ENCODE assay signal across 11 cellular contexts in the genomic region with DNA sequence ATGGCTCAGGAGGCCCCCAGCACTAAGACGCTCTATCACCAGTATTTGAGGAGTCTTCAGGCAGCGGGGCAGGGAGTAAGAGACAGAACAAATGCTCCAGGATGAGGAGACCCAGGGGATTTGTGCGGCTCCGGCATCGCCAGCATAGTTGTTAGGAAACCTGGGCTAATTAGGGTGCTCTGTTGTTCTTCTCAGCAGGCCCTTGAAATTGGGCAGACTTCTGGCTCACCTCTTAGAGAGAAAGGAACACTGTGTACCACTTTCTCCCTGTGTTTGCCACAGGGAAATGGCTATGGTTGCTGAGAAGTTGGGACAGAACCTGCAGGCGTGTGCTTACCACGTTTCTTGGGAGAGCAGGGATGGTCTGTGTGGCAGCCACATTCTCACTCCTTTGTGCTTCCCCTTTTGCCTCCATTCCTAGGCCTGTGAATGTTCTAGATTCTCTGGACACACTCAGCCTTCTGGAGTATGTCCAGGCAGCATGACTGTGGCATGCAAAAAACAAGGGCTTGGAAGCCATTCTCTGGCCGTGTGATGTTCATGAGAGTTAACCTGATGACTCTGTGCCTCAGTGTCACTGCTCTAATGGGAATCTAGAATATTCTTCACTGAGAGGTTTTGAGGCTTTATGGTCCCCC.
A peak's percentile ranks its signal among the peaks of the same experiment; 100 is the strongest.
DNase-seq lines count a peak whose midpoint lies in the region; ATAC-seq and TF ChIP-seq lines count a peak whose summit lies in the region.
"Had no signal": no experiment of that assay in that cellular context is flagged by ENCODE, and none has a peak within 500 bp of the region (broad histone marks: within the 10 kb centered on the region; RNA-seq: fewer than 3 reads in every experiment).

No MANE protein-coding gene starts in this region.

- no peaks in the 10 kb centered on the region for H3K36me3 ChIP-seq in suprapubic skin

- no peaks in the 10 kb centered on the region for H3K27me3 Mint-ChIP-seq in activated CD8-positive, alpha-beta memory T cell treated with anti-CD3 and anti-CD28 coated beads, Interleukin-2, amount 10 ng/mL, durations not matched to agents 7 days and 5 days
- H3K27me3 Mint-ChIP-seq in T-cell, result no peaks in the 10 kb centered on the region
- H3K27me3 Mint-ChIP-seq: brain had no signal

- H3K9me3 ChIP-seq in suprapubic skin, result no peaks in the 10 kb centered on the region
- H3K9me3 ChIP-seq: psoas muscle had no signal

- peaks cover 60% of the 10 kb centered on the region for H3K4me1 Mint-ChIP-seq in activated CD8-positive, alpha-beta memory T cell treated with anti-CD3 and anti-CD28 coated beads, Interleukin-2, amount 10 ng/mL, durations not matched to agents 7 days and 5 days
- H3K4me1 Mint-ChIP-seq in T-cell, result peaks cover 57 to 67% (median 62%) of the 10 kb centered on the region in 3 donors

- H3K27ac ChIP-seq in suprapubic skin, result peak overlapping the region; percentile 31
- no peak overlapping the region for H3K27ac ChIP-seq in coronary artery
- H3K27ac ChIP-seq: psoas muscle had no signal

- TF ChIP-seq POLR2A in suprapubic skin (IDR thresholded peaks at IDR 0.05), result no peak

- H3K4me1 ChIP-seq in suprapubic skin, result no peaks in the 10 kb centered on the region
- H3K4me1 ChIP-seq: psoas muscle had no signal

- H3K4me3 Mint-ChIP-seq in activated CD8-positive, alpha-beta memory T cell treated with anti-CD3 and anti-CD28 coated beads, Interleukin-2, amount 10 ng/mL, durations not matched to agents 7 days and 5 days, result no peak overlapping the region
- no peak overlapping the region for H3K4me3 Mint-ChIP-seq in T-cell
- H3K4me3 Mint-ChIP-seq: brain had no signal

- CTCF ChIA-PET in activated CD8-positive, alpha-beta memory T cell treated with anti-CD3 and anti-CD28 coated beads, Interleukin-2, amount 10 ng/mL, durations not matched to agents 7 days and 5 days (lab: Charles Lee), result no interaction called here
- CTCF ChIA-PET in T-cell (lab: Charles Lee), result no interaction called here

- peaks cover 12% of the 10 kb centered on the region for H3K9me3 Mint-ChIP-seq in activated CD8-positive, alpha-beta memory T cell treated with anti-CD3 and anti-CD28 coated beads, Interleukin-2, amount 10 ng/mL, durations not matched to agents 7 days and 5 days (ENCODE audit: low read depth)
- H3K9me3 Mint-ChIP-seq in T-cell, result peaks cover 3 to 4% (median 4%) of the 10 kb centered on the region in 3 donors

- no peak for ATAC-seq in activated CD8-positive, alpha-beta memory T cell treated with anti-CD3 and anti-CD28 coated beads, Interleukin-2, amount 10 ng/mL, durations not matched to agents 7 days and 5 days
- ATAC-seq in T-cell (replicated peaks in 1 of 4) (no peak), HG03025 (IDR thresholded peaks at IDR 0.05; ENCODE audit: low FRiP score, unreplicated experiment) (no peak)
- ATAC-seq: psoas muscle had no signal

- H3K27ac Mint-ChIP-seq in activated CD8-positive, alpha-beta memory T cell treated with anti-CD3 and anti-CD28 coated beads, Interleukin-2, amount 10 ng/mL, durations not matched to agents 7 days and 5 days, result peak overlapping the region; percentile 69
- H3K27ac Mint-ChIP-seq in T-cell, result peak overlapping the region; percentile 23 to 45

- WGBS in suprapubic skin, result 92% methylated on average over 8 of the region's 8 CpGs

- POLR2A ChIA-PET in T-cell (lab: Charles Lee), result interaction anchor here in 1 of 2 donors (0.7 kb wide), 1 partner anchor 99 kb away, joined by 15 read pairs; no protein-coding TSS in a partner anchor

- H3K4me3 ChIP-seq in fibroblast of pulmonary artery (replicated peaks; ENCODE audit: low read depth, low read length) (no peak overlapping the region), suprapubic skin (no peak overlapping the region), coronary artery (no peak overlapping the region)
- H3K4me3 ChIP-seq: lung, psoas muscle had no signal

- no peak for TF ChIP-seq EP300 in suprapubic skin (IDR thresholded peaks at IDR 0.05)

- H3K36me3 Mint-ChIP-seq in activated CD8-positive, alpha-beta memory T cell treated with anti-CD3 and anti-CD28 coated beads, Interleukin-2, amount 10 ng/mL, durations not matched to agents 7 days and 5 days, result peaks cover 67% of the 10 kb centered on the region
- peaks cover 30% of the 10 kb centered on the region for H3K36me3 Mint-ChIP-seq in T-cell

- no peak for DNase-seq in activated CD8-positive, alpha-beta memory T cell treated with anti-CD3 and anti-CD28 coated beads, Interleukin-2, amount 10 ng/mL, durations not matched to agents 7 days and 5 days
- no peak for DNase-seq in activated CD8-positive, alpha-beta memory T cell treated with anti-CD3 and anti-CD28 coated beads for 24 hours
- DNase-seq in T-cell (no peak), fibroblast of pulmonary artery (ENCODE audit: low read depth) (peak; percentile 46), suprapubic skin (ENCODE audit: low spot score in 2 of 2) (no peak), middle frontal gyrus (ENCODE audit: extremely low spot score, low spot score) (no peak), coronary artery (ENCODE audit: low spot score) (no peak)
- DNase-seq: psoas muscle had no signal

- no peak for TF ChIP-seq CTCF in fibroblast of pulmonary artery (IDR thresholded peaks at IDR 0.05; ENCODE audit: low read length, missing control alignments)
- no peak for TF ChIP-seq CTCF in suprapubic skin (IDR thresholded peaks at IDR 0.05)
- no peak for TF ChIP-seq CTCF in coronary artery (IDR thresholded peaks at IDR 0.05)

- no peaks in the 10 kb centered on the region for H3K27me3 ChIP-seq in suprapubic skin
